In genomic region chr14:104113631-104114420, GRCh38 we compare ENCODE assay signal across 25 cellular contexts. TPM values are rescaled to one million over a fixed set of nuclear protein-coding genes. Genes with fewer than 3 reads are reported as not detected.
A peak's percentile ranks its signal among the peaks of the same experiment; 100 is the strongest.
DNase-seq lines count a peak whose midpoint lies in the region; ATAC-seq and TF ChIP-seq lines count a peak whose summit lies in the region.
"Had no signal": no experiment of that assay in that cellular context is flagged by ENCODE, and none has a peak within 500 bp of the region (broad histone marks: within the 10 kb centered on the region; RNA-seq: fewer than 3 reads in every experiment).

No MANE protein-coding gene starts in this region.

- peaks cover 47% of the 10 kb centered on the region for H3K27me3 Mint-ChIP-seq in nephron progenitor cell (ENCODE audit: low read depth, poor library complexity)

- WGBS in esophagus, 2 donors, result 52 to 65% methylated on average over 23 of the region's 23 CpGs
- 76% methylated on average over 22 to 23 of the region's 23 CpGs for WGBS in aorta, 2 donors

- H3K9me3 Mint-ChIP-seq in nephron progenitor cell, result no peaks in the 10 kb centered on the region
- H3K9me3 Mint-ChIP-seq: activated CD4-positive, alpha-beta memory T cell treated with anti-CD3 and anti-CD28 coated beads, Interleukin-2, amount 10 ng/mL, durations not matched to agents 7 days and 5 days; activated T-cell treated with anti-CD3 and anti-CD28 coated beads, Interleukin-2, amount 50 U/mL, for 24 hours; CD8-positive, alpha-beta memory T cell; stimulated activated naive CD8-positive, alpha-beta T cell treated with anti-CD3 and anti-CD28 coated beads, Interleukin-15, Interleukin-2, amounts not matched to agents 100 ng/mL and 50 ng/mL, for 24 hours had no signal

- H3K4me1 Mint-ChIP-seq in nephron progenitor cell, result peaks cover 11% of the 10 kb centered on the region
- H3K4me1 Mint-ChIP-seq: activated CD4-positive, alpha-beta memory T cell treated with anti-CD3 and anti-CD28 coated beads, Interleukin-2, amount 10 ng/mL, durations not matched to agents 7 days and 5 days had no signal

- H3K4me3 ChIP-seq in esophagus (ENCODE audit: low read depth in 1 of 2, low read length in 2 of 2) (no peak overlapping the region), aorta (ENCODE audit: low read length in 2 of 2) (no peak overlapping the region)
- H3K4me3 ChIP-seq: SJCRH30, upper lobe of left lung had no signal

- H3K36me3 Mint-ChIP-seq in nephron progenitor cell (ENCODE audit: low read depth), result no peaks in the 10 kb centered on the region
- H3K36me3 Mint-ChIP-seq: CD8-positive, alpha-beta memory T cell had no signal

- intact Hi-C loops in aorta (cut with DNase I), result no loop called here

- peak; percentile 1 for DNase-seq in stimulated activated CD4-positive, alpha-beta T cell treated with anti-CD3 and anti-CD28 coated beads, Interleukin-4, amount 100 ng/mL, for 1 hour
- no peak for DNase-seq in stimulated activated CD4-positive, alpha-beta T cell treated with anti-CD3 and anti-CD28 coated beads, Interleukin-4, amount 100 ng/mL, for 4 hours
- DNase-seq in nephron progenitor cell (peak; percentile 2), aorta (peak; percentile 38 to 67), T-helper 9 cell (no peak), GM10266 (ENCODE audit: extremely low spot score) (no peak)
- no peak for DNase-seq in stimulated activated naive CD4-positive, alpha-beta T cell (lab: John Stamatoyannopoulos, UW)
- DNase-seq: activated CD4-positive, alpha-beta memory T cell treated with anti-CD3 and anti-CD28 coated beads, Interleukin-2, amount 10 ng/mL, durations not matched to agents 7 days and 5 days; activated T-cell treated with anti-CD3 and anti-CD28 coated beads, Interleukin-2, amount 50 U/mL, for 24 hours; brain microvascular endothelial cell; foreskin keratinocyte; Kasumi-1; NCI-H1092 treated with DMSO at 0.1 percent for 48 hours; NCI-H2081 treated with DMSO at 0.1 percent for 48 hours; NCI-H524 had no signal

- H3K27ac ChIP-seq in esophagus (ENCODE audit: low read depth in 2 of 2, low read length in 1 of 2) (peak overlapping the region; percentile 48 to 86), aorta (ENCODE audit: low read depth in 1 of 2, low read length in 2 of 2) (no peak overlapping the region)
- H3K27ac ChIP-seq: brain microvascular endothelial cell, foreskin keratinocyte, SJCRH30, upper lobe of left lung, VCaP had no signal

- H3K4me1 ChIP-seq in esophagus (ENCODE audit: control insufficient read depth in 2 of 2, insufficient read depth in 2 of 2, low read length in 1 of 2), result peaks cover 5 to 53% of the 10 kb centered on the region in 2 donors
- H3K4me1 ChIP-seq in aorta (ENCODE audit: control insufficient read depth in 1 of 2, insufficient read depth in 2 of 2, low read length in 2 of 2), result no peaks in the 10 kb centered on the region
- H3K4me1 ChIP-seq: foreskin keratinocyte, SJCRH30 had no signal

- H3K36me3 ChIP-seq in esophagus (ENCODE audit: control insufficient read depth in 2 of 2, insufficient read depth in 2 of 2, low read length in 1 of 2), result no peaks in the 10 kb centered on the region
- no peaks in the 10 kb centered on the region for H3K36me3 ChIP-seq in aorta (ENCODE audit: control insufficient read depth in 1 of 2, insufficient read depth in 2 of 2, low read length in 1 of 2)
- H3K36me3 ChIP-seq: brain microvascular endothelial cell, SJCRH30, upper lobe of left lung had no signal

- ATAC-seq in aorta (ENCODE audit: low FRiP score), result no peak
- ATAC-seq: foreskin keratinocyte had no signal

- H3K27me3 ChIP-seq in esophagus (ENCODE audit: control insufficient read depth in 1 of 2, insufficient read depth in 2 of 2, low read length in 2 of 2), result no peaks in the 10 kb centered on the region
- H3K27me3 ChIP-seq in aorta (ENCODE audit: control insufficient read depth in 1 of 2, insufficient read depth in 2 of 2, low read length in 1 of 2), result no peaks in the 10 kb centered on the region

- no peak overlapping the region for H3K27ac Mint-ChIP-seq in nephron progenitor cell
- H3K27ac Mint-ChIP-seq: activated CD4-positive, alpha-beta memory T cell treated with anti-CD3 and anti-CD28 coated beads, Interleukin-2, amount 10 ng/mL, durations not matched to agents 7 days and 5 days; activated T-cell treated with anti-CD3 and anti-CD28 coated beads, Interleukin-2, amount 50 U/mL, for 24 hours; CD8-positive, alpha-beta memory T cell; stimulated activated naive CD8-positive, alpha-beta T cell treated with anti-CD3 and anti-CD28 coated beads, Interleukin-15, Interleukin-2, amounts not matched to agents 100 ng/mL and 50 ng/mL, for 24 hours had no signal

- H3K9me3 ChIP-seq in esophagus (ENCODE audit: control insufficient read depth in 2 of 2, insufficient read depth in 1 of 2, low read depth in 1 of 2, low read length in 1 of 2) (no peaks in the 10 kb centered on the region), aorta (ENCODE audit: control insufficient read depth, low read length) (no peaks in the 10 kb centered on the region)
- H3K9me3 ChIP-seq: SJCRH30, upper lobe of left lung had no signal

- H3K4me3 Mint-ChIP-seq in nephron progenitor cell, result no peak overlapping the region
- H3K4me3 Mint-ChIP-seq: activated CD4-positive, alpha-beta memory T cell treated with anti-CD3 and anti-CD28 coated beads, Interleukin-2, amount 10 ng/mL, durations not matched to agents 7 days and 5 days; activated T-cell treated with anti-CD3 and anti-CD28 coated beads, Interleukin-2, amount 50 U/mL, for 24 hours; CD8-positive, alpha-beta memory T cell; stimulated activated naive CD8-positive, alpha-beta T cell treated with anti-CD3 and anti-CD28 coated beads, Interleukin-15, Interleukin-2, amounts not matched to agents 100 ng/mL and 50 ng/mL, for 24 hours had no signal

- TF ChIP-seq CTCF in nephron progenitor cell (IDR thresholded peaks at IDR 0.05) (no peak), GM10266 (IDR thresholded peaks at IDR 0.05; ENCODE audit: control insufficient read depth, insufficient read depth, low read depth, missing control alignments) (no peak)

RNA-seq across cellular contexts. Expression of gene KIF26A, which starts 24.6 kb away (rescaled TPM):
- polyA plus RNA-seq in esophagus, result 1 to 10 TPM in 1 of 2 donors, under 1 TPM in 1; 0.73 to 1.8 TPM
- 1 to 10 TPM; 4.6 to 8.3 TPM for total RNA-seq in aorta
- 1 to 10 TPM in 1 of 2 donors, under 1 TPM in 1; 0.13 to 1.9 TPM for polyA plus RNA-seq in aorta
- total RNA-seq: OCI-LY7 had no signal
- polyA plus RNA-seq: CD8-positive, alpha-beta memory T cell had no signal

RNA-seq across cellular contexts. Expression of gene ASPG, which starts 28.3 kb away (rescaled TPM):
- polyA plus RNA-seq in esophagus (10 to 100 TPM; 50.4 to 86.4 TPM), aorta (1 to 10 TPM in 1 of 2 donors, under 1 TPM in 1; 0.20 to 1.6 TPM)
- total RNA-seq in aorta, result 1 to 10 TPM in 1 of 2 donors, under 1 TPM in 1; 0.13 to 2.2 TPM
- total RNA-seq: activated CD4-positive, alpha-beta memory T cell treated with anti-CD3 and anti-CD28 coated beads, Interleukin-2, amount 10 ng/mL, durations not matched to agents 7 days and 5 days; CD8-positive, alpha-beta memory T cell; endothelial cell of umbilical vein; kidney epithelial cell; OCI-LY7; T-helper 1 cell treated with Interleukin-12 subunit alpha and Interleukin-12 subunit beta and Interleukin-4 antibody, amounts not matched to agents 30 ng/mL and 1 ng/mL, for 36 hours had no signal
- polyA plus RNA-seq: CD8-positive, alpha-beta memory T cell; endothelial cell of umbilical vein had no signal

Comparison
In these comparisons a context has a peak if more than half of its experiments do, and no peak if none do; other contexts are left out.
1. DNase-seq: peak in stimulated activated CD4-positive, alpha-beta T cell treated with anti-CD3 and anti-CD28 coated beads, Interleukin-4, amount 100 ng/mL, for 1 hour (single experiment), nephron progenitor cell (single experiment) and aorta (2 of 2); none in stimulated activated CD4-positive, alpha-beta T cell treated with anti-CD3 and anti-CD28 coated beads, Interleukin-4, amount 100 ng/mL, for 4 hours (0 of 2), T-helper 9 cell (single experiment), stimulated activated naive CD4-positive, alpha-beta T cell (0 of 6) and GM10266 (single experiment).
2. H3K27ac ChIP-seq: peak in esophagus (2 of 2); none in aorta (0 of 2).
3. RNA of gene ASPG, which starts 28.3 kb away (polyA plus RNA-seq): 50.4 to 86.4 TPM in esophagus; 0.20 to 1.6 TPM in aorta; every median in the first group is over 10 times any median in the second.